2 cellular contexts compared by ENCODE assay signal in genomic region chr2:156528583-156528982, GRCh38.
DNase-seq lines count a peak whose midpoint lies in the region; ATAC-seq, FAIRE-seq and TF ChIP-seq lines count a peak whose summit lies in the region.
"Not testable (repeated sequence)": the region's sequence is repeated elsewhere in the genome, so short reads cannot be mapped to it uniquely, and the experiment has no call there.

No MANE protein-coding gene starts in this region.

- POLR2A ChIA-PET in HEK293 (lab: Yijun Ruan, JAX); K562 (lab: Yijun Ruan, JAX): not testable (repeated sequence)

- not testable (repeated sequence) for H3K27ac ChIP-seq in HEK293 (ENCODE audit: extremely low read depth, low read depth, low read length); K562 (ENCODE audit: extremely low read depth, low read depth, low read length)

- not testable (repeated sequence) for TF ChIP-seq EP300 in K562 (IDR thresholded peaks at IDR 0.05; ENCODE audit: low read length)

- not testable (repeated sequence) for H3K4me2 ChIP-seq in K562 (ENCODE audit: insufficient read depth, low read length)

- intact Hi-C loops in K562 (cut with micrococcal nuclease): not testable (repeated sequence)

- H3K79me2 ChIP-seq in K562 (ENCODE audit: control insufficient read depth, insufficient read depth, low read length): not testable (repeated sequence)

- ATAC-seq in K562: not testable (repeated sequence)

- CTCF ChIA-PET in HEK293 (lab: Yijun Ruan, JAX); K562 (lab: Yijun Ruan, JAX; ENCODE audit: low intra/inter-chr PET ratio): not testable (repeated sequence)

- not testable (repeated sequence) for H3K27me3 ChIP-seq in K562 (ENCODE audit: control insufficient read depth in 2 of 2, insufficient read depth in 2 of 2, low read length in 2 of 2)

- H3K9me3 ChIP-seq in HEK293 (ENCODE audit: control insufficient read depth, insufficient read depth, low read depth, low read length); K562 (replicated peaks; ENCODE audit: control insufficient read depth, insufficient read depth, low read depth, low read length): not testable (repeated sequence)

- TF ChIP-seq POLR2A in K562 (conservative IDR thresholded peaks at IDR 0.05): not testable (repeated sequence)

- not testable (repeated sequence) for H3K36me3 ChIP-seq in HEK293 (ENCODE audit: control insufficient read depth in 2 of 2, insufficient read depth in 1 of 2, low read length in 2 of 2); K562 (ENCODE audit: control insufficient read depth, insufficient read depth, low read length)

- H3K9ac ChIP-seq in K562 (ENCODE audit: insufficient read depth in 1 of 2, low read depth in 2 of 2, low read length in 2 of 2): not testable (repeated sequence)

- H2AFZ ChIP-seq in K562 (ENCODE audit: low read depth, low read length): not testable (repeated sequence)

- H3K9me1 ChIP-seq in K562 (ENCODE audit: control insufficient read depth, insufficient read depth, low read length): not testable (repeated sequence)

- H3K4me1 ChIP-seq in HEK293 (ENCODE audit: control insufficient read depth, insufficient read depth, low read length); K562 (replicated peaks in 1 of 2; ENCODE audit: control insufficient read depth in 2 of 2, insufficient read depth in 2 of 2, low read length in 2 of 2): not testable (repeated sequence)

- in situ Hi-C loops in K562 (cut with MboI): not testable (repeated sequence)

- BruUV-seq in K562 (replicated peaks; lab: Mats Ljungman, UMichigan): not testable (repeated sequence)

- not testable (repeated sequence) for TF ChIP-seq RAD21 in K562 (CRISPR knock-in tag; conservative IDR thresholded peaks at IDR 0.05 in 1 of 2, IDR thresholded peaks at IDR 0.05 in 1 of 2)

- not testable (repeated sequence) for FAIRE-seq in K562 (lab: Jason Lieb, UNC)

- not testable (repeated sequence) for H4K20me1 ChIP-seq in K562 (replicated peaks; ENCODE audit: control insufficient read depth, insufficient read depth, low read length)

- not testable (repeated sequence) for DNase-seq in K562 (ENCODE audit: extremely low read depth in 1 of 4, low spot score in 3 of 4)

- TF ChIP-seq CTCF in HEK293 (tag by site-specific recombination; IDR thresholded peaks at IDR 0.05); K562 (IDR thresholded peaks at IDR 0.05 in 2 of 3, conservative IDR thresholded peaks at IDR 0.05 in 1 of 3; ENCODE audit: insufficient read depth in 2 of 3, low read depth in 1 of 3, low read length in 3 of 3): not testable (repeated sequence)

- 33% methylated on average over 5 of the region's 5 CpGs for WGBS in K562 (ENCODE audit: insufficient coverage, low coverage, missing lambda C conversion rate)

- not testable (repeated sequence) for H3K4me3 ChIP-seq in HEK293 (ENCODE audit: low read depth, low read length); K562

TF ChIP-seq in HEK293, 187 proteins besides CTCF, POLR2A, EP300 and RAD21:
- TF ChIP-seq ZNF146 (tag by site-specific recombination; IDR thresholded peaks at IDR 0.05): peak; percentile 54; the same call in 1 of the 2 replicates

TF ChIP-seq in K562, 482 proteins besides CTCF, POLR2A, EP300 and RAD21:
- peak; percentile 62 for TF ChIP-seq ZNF146 (CRISPR knock-in tag; IDR thresholded peaks at IDR 0.05; ENCODE audit: unreplicated experiment)
